Comparison of ENCODE assay signal across 25 cellular contexts in the genomic region with DNA sequence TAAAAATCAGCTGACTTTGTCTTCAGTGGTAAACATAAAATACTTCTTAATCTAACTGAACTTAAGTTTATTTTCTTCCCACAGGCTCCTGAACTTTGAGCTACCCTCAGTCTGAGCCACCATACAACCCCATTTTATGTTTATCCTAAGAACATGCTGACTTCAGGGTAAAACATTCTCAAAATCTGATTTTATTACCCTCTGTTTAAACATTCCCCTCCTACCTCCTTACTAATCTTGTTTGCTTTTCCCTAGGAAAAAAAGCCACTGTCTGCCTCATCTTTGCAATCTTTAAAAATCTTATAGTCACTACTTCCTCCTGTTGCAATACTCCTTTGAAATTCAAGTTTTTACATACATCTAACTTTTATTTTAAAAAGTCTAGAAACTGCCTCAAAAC. TPM values are rescaled to one million over a fixed set of nuclear protein-coding genes. Genes with fewer than 3 reads are reported as not detected.
DNase-seq lines count a peak whose midpoint lies in the region; ATAC-seq and TF ChIP-seq lines count a peak whose summit lies in the region.
"Had no signal": no experiment of that assay in that cellular context is flagged by ENCODE, and none has a peak within 500 bp of the region (broad histone marks: within the 10 kb centered on the region; RNA-seq: fewer than 3 reads in every experiment).

No MANE protein-coding gene starts in this region.

- H3K27me3 Mint-ChIP-seq in activated T-cell treated with anti-CD3 and anti-CD28 coated beads, Interleukin-2, amount 50 U/mL, for 72 hours (ENCODE audit: low read depth): no peaks in the 10 kb centered on the region
- H3K27me3 Mint-ChIP-seq in activated naive CD8-positive, alpha-beta T cell treated with anti-CD3 and anti-CD28 coated beads for 36 hours: no peaks in the 10 kb centered on the region
- H3K27me3 Mint-ChIP-seq: activated CD4-positive, alpha-beta T cell treated with anti-CD3 and anti-CD28 coated beads, Interleukin-2, amount 10 ng/mL, durations not matched to agents 24 days and 14 days; dendritic cell treated with granulocyte-macrophage colony-stimulating factor and Interleukin-4, amounts not matched to agents 40 ng/mL and 50 ng/mL, for 4 days had no signal

- DNase-seq in activated T-cell treated with anti-CD3 and anti-CD28 coated beads, Interleukin-2, amount 50 U/mL, for 72 hours: no peak
- DNase-seq in activated T-cell treated with anti-CD3 and anti-CD28 coated beads for 4 hours (no peak), left colon (no peak), transverse colon (no peak), heart left ventricle (no peak)
- DNase-seq in activated naive CD8-positive, alpha-beta T cell treated with anti-CD3 and anti-CD28 coated beads for 36 hours: no peak
- DNase-seq in stimulated activated CD4-positive, alpha-beta T cell treated with anti-CD3 and anti-CD28 coated beads, Interleukin-2, amount 100 ng/mL, for 48 hours: no peak
- DNase-seq: 8988T; activated CD4-positive, alpha-beta T cell treated with anti-CD3 and anti-CD28 coated beads, Interleukin-2, amount 10 ng/mL, durations not matched to agents 24 days and 14 days; EL; GOT3; heart right ventricle; midbrain; NCI-H1092; NCI-H2029 treated with DMSO at 0.1 percent for 48 hours; NCI-H446 treated with DMSO at 0.1 percent for 48 hours; PC-9; small intestine; stimulated activated naive CD4-positive, alpha-beta T cell; T-helper 1 cell had no signal

- H3K4me3 ChIP-seq in transverse colon (peak overlapping the region in 1 of 4 donors; percentile 15), heart left ventricle (no peak overlapping the region)
- H3K4me3 ChIP-seq: heart right ventricle, PC-9, thoracic aorta had no signal

- peaks cover 0 to 32% (median 12%) of the 10 kb centered on the region in 4 donors for H3K36me3 ChIP-seq in transverse colon
- peaks cover 0 to 45% (median 22%) of the 10 kb centered on the region in 9 donors for H3K36me3 ChIP-seq in heart left ventricle

- H3K27me3 ChIP-seq in transverse colon: no peaks in the 10 kb centered on the region
- H3K27me3 ChIP-seq in heart left ventricle: no peaks in the 10 kb centered on the region
- H3K27me3 ChIP-seq: heart right ventricle had no signal

- H3K9me3 ChIP-seq in transverse colon: peaks cover 5 to 8% of the 10 kb centered on the region in 2 donors
- H3K9me3 ChIP-seq in heart left ventricle: peaks cover 0 to 18% (median 0%) of the 10 kb centered on the region in 12 donors

- TF ChIP-seq CTCF in transverse colon (IDR thresholded peaks at IDR 0.05) (no peak), heart left ventricle (IDR thresholded peaks at IDR 0.05) (no peak)

- H3K27ac ChIP-seq in transverse colon (peak overlapping the region; percentile 94 to 100 (median 96)), heart left ventricle (no peak overlapping the region)
- H3K27ac ChIP-seq: heart right ventricle, PC-9, thoracic aorta had no signal

- TF ChIP-seq EP300 in transverse colon (IDR thresholded peaks at IDR 0.05; ENCODE audit: low read depth): no peak

- peaks cover 19 to 66% of the 10 kb centered on the region in 2 donors for H3K36me3 Mint-ChIP-seq in activated T-cell treated with anti-CD3 and anti-CD28 coated beads, Interleukin-2, amount 50 U/mL, for 72 hours (ENCODE audit: insufficient read depth in 2 of 2)
- peaks cover 82% of the 10 kb centered on the region for H3K36me3 Mint-ChIP-seq in activated naive CD8-positive, alpha-beta T cell treated with anti-CD3 and anti-CD28 coated beads for 36 hours

- ATAC-seq in activated T-cell treated with anti-CD3 and anti-CD28 coated beads, Interleukin-2, amount 50 U/mL, for 72 hours (replicated peaks in 1 of 2): no peak
- ATAC-seq in left colon (peak; percentile 52), heart left ventricle (no peak), GM19455 (IDR thresholded peaks at IDR 0.05; ENCODE audit: unreplicated experiment) (no peak)
- ATAC-seq: heart right ventricle, left lobe of liver had no signal

- H3K4me1 Mint-ChIP-seq in activated T-cell treated with anti-CD3 and anti-CD28 coated beads, Interleukin-2, amount 50 U/mL, for 72 hours (ENCODE audit: low read depth): peaks cover 33% of the 10 kb centered on the region
- peaks cover 28% of the 10 kb centered on the region for H3K4me1 Mint-ChIP-seq in activated naive CD8-positive, alpha-beta T cell treated with anti-CD3 and anti-CD28 coated beads for 36 hours
- H3K4me1 Mint-ChIP-seq: activated CD4-positive, alpha-beta T cell treated with anti-CD3 and anti-CD28 coated beads, Interleukin-2, amount 10 ng/mL, durations not matched to agents 24 days and 14 days had no signal

- H3K4me1 ChIP-seq in transverse colon (peaks cover 20 to 62% (median 35%) of the 10 kb centered on the region in 4 donors), heart left ventricle (peaks cover 3 to 61% (median 35%) of the 10 kb centered on the region in 12 donors)

- in situ Hi-C loops in transverse colon (cut with MboI; ENCODE audit: low pct_ligation_motif_present in 1 of 4, low pct_unique_long_range_greater_than_20kb in 1 of 4, low sequenced_read_pairs in 3 of 4): no loop called here

- no peak for TF ChIP-seq POLR2A in transverse colon (IDR thresholded peaks at IDR 0.05)
- no peak for TF ChIP-seq POLR2A in heart left ventricle (IDR thresholded peaks at IDR 0.05)

- H3K27ac Mint-ChIP-seq in activated T-cell treated with anti-CD3 and anti-CD28 coated beads, Interleukin-2, amount 50 U/mL, for 72 hours: peak overlapping the region; percentile 83
- H3K27ac Mint-ChIP-seq in activated naive CD8-positive, alpha-beta T cell treated with anti-CD3 and anti-CD28 coated beads for 36 hours: peak overlapping the region; percentile 26
- H3K27ac Mint-ChIP-seq: activated CD4-positive, alpha-beta T cell treated with anti-CD3 and anti-CD28 coated beads, Interleukin-2, amount 10 ng/mL, durations not matched to agents 24 days and 14 days; activated T-helper 2 cell treated with anti-CD3 and anti-CD28 coated beads, Interferon-gamma antibody, Interleukin-2, Interleukin-4, amounts not matched to agents 10 μg/mL and 5 μg/mL and 100 μg/mL, durations not matched to agents 14 hours and 24 hours and 36 hours; dendritic cell treated with granulocyte-macrophage colony-stimulating factor and Interleukin-4, amounts not matched to agents 40 ng/mL and 50 ng/mL, for 4 days had no signal

- intact Hi-C loops in left colon (cut with DNase I, micrococcal nuclease): loop anchor here in 1 of 2 donors (5.0 kb wide), 1 partner anchor 119 kb away; no protein-coding TSS in a partner anchor
- intact Hi-C loops in transverse colon (cut with DNase I; ENCODE audit: low total_unique reads): no loop called here
- intact Hi-C loops in heart left ventricle (cut with DNase I): loop anchor here in 4 of 10 donors (10.0 kb wide), 3 partner anchors 294 to 694 kb away; a partner anchor contains a TSS

- peak overlapping the region in 1 of 2 donors; percentile 49 for H3K4me3 Mint-ChIP-seq in activated T-cell treated with anti-CD3 and anti-CD28 coated beads, Interleukin-2, amount 50 U/mL, for 72 hours
- no peak overlapping the region for H3K4me3 Mint-ChIP-seq in activated naive CD8-positive, alpha-beta T cell treated with anti-CD3 and anti-CD28 coated beads for 36 hours
- H3K4me3 Mint-ChIP-seq: activated CD4-positive, alpha-beta T cell treated with anti-CD3 and anti-CD28 coated beads, Interleukin-2, amount 10 ng/mL, durations not matched to agents 24 days and 14 days; dendritic cell treated with granulocyte-macrophage colony-stimulating factor and Interleukin-4, amounts not matched to agents 40 ng/mL and 50 ng/mL, for 4 days had no signal

- peaks cover 2 to 7% of the 10 kb centered on the region in 2 donors for H3K9me3 Mint-ChIP-seq in activated T-cell treated with anti-CD3 and anti-CD28 coated beads, Interleukin-2, amount 50 U/mL, for 72 hours
- peaks cover 22% of the 10 kb centered on the region for H3K9me3 Mint-ChIP-seq in activated naive CD8-positive, alpha-beta T cell treated with anti-CD3 and anti-CD28 coated beads for 36 hours

RNA-seq across cellular contexts. Expression of a gene that starts 4.0 kb away (rescaled TPM):
- 10 to 100 TPM; 36.5 to 42.9 TPM for total RNA-seq in activated T-cell treated with anti-CD3 and anti-CD28 coated beads, Interleukin-2, amount 50 U/mL, for 72 hours
- total RNA-seq in activated naive CD8-positive, alpha-beta T cell treated with anti-CD3 and anti-CD28 coated beads for 36 hours: 10 to 100 TPM; 25.3 to 29.1 TPM
- total RNA-seq in left colon: 10 to 100 TPM; 87.4 to 90.8 TPM
- 100 to 1,000 TPM in 3 of 4 donors, 10 to 100 TPM in 1; 93.9 to 236 (median 157) TPM for total RNA-seq in transverse colon
- total RNA-seq in heart left ventricle: 100 to 1,000 TPM in 8 of 9 donors, 10 to 100 TPM in 1; 98.8 to 302 (median 147) TPM
- 10 to 100 TPM in 1 of 2 donors, 1 to 10 TPM in 1; 9.5 to 23.8 TPM for polyA plus RNA-seq in heart left ventricle

Comparison
In these comparisons a context has a peak if more than half of its experiments do, and no peak if none do; other contexts are left out.
1. H3K27ac ChIP-seq: peak in transverse colon (4 of 4); none in heart left ventricle (0 of 12).